In the genomic region with DNA sequence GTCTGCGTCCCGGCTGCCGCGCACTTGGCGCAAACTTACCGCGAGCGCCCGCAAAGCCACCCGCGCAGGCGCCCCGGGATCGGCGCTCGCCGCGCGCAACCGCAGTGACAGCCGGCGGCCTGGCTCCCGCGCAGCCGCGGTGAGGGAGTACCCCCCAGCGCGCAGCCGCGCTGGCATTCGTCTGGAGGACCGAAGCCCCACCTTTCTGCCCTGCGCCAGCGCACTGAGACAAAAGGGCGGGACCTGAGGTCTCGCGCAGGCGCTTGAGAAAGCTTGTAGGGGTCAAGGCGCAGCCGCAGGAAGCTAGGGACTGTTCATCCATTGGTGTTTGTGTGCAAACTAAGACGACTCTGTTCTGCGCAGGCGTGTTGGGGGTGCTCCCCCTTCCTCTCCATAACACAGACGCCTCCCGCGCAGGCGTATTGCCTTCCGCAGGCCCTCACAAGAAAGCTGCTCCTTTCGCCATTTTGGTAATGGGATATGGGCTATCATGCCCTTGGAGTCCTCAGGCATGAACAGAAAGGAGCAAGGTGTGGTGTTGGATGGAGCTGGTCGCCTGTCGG, we compare ENCODE assay signal across 1 cellular context.
TF ChIP-seq lines count a peak whose summit lies in the region.

PHF12 (minus strand) TSS at position 91 of the 563 bp plus-strand sequence. CDS start 558 bp downstream, outside the sequence.

TF ChIP-seq in HepG2, 621 proteins besides CTCF, POLR2A, EP300 and RAD21 (continued from another document):
- TF ChIP-seq ZNF687 (CRISPR knock-in tag; IDR thresholded peaks at IDR 0.05) (peak; percentile 30; the same call in 1 of the 2 replicates), ZNF816 (CRISPR knock-in tag; IDR thresholded peaks at IDR 0.05; ENCODE audit: borderline replicate concordance) (no peak), ARID5B (CRISPR knock-in tag; IDR thresholded peaks at IDR 0.05) (no peak), YY1 (IDR thresholded peaks at IDR 0.05; ENCODE audit: insufficient read depth, insufficient replicate concordance, low read depth, low read length) (peak; percentile 92), MED1 (CRISPR knock-in tag; IDR thresholded peaks at IDR 0.05) (peak; percentile 32), GABPB1 (CRISPR knock-in tag; IDR thresholded peaks at IDR 0.05) (peak; percentile 74; the same call in 1 of the 2 replicates), AGO1 (IDR thresholded peaks at IDR 0.05; ENCODE audit: low read depth, low read length, poor library complexity, severe bottlenecking) (peak; percentile 94), SALL2 (CRISPR knock-in tag; IDR thresholded peaks at IDR 0.05) (0 out of 2 replicates have a peak, but pooled peaks have one; percentile 23), ZNF143 (CRISPR knock-in tag; IDR thresholded peaks at IDR 0.05) (peak; percentile 65), NFYB (CRISPR knock-in tag; IDR thresholded peaks at IDR 0.05) (peak; percentile 62), CSRNP1 (CRISPR knock-in tag; IDR thresholded peaks at IDR 0.05) (peak; percentile 69; the same call in 1 of the 2 replicates), SOX13 (IDR thresholded peaks at IDR 0.05) (no peak), SOX13 (CRISPR knock-in tag; conservative IDR thresholded peaks at IDR 0.05 in 1 of 2, IDR thresholded peaks at IDR 0.05 in 1 of 2) (0 out of 4 replicates have a peak, but pooled peaks of 1 of the 2 experiments have one; percentile 11), ZNF430 (CRISPR knock-in tag; IDR thresholded peaks at IDR 0.05) (0 out of 2 replicates have a peak, but pooled peaks have one; percentile 11), ATF7 (IDR thresholded peaks at IDR 0.05) (no peak), ATF7 (CRISPR knock-in tag; IDR thresholded peaks at IDR 0.05) (no peak), ZNF567 (CRISPR knock-in tag; IDR thresholded peaks at IDR 0.05; ENCODE audit: borderline replicate concordance) (peak; percentile 35; the same call in 1 of the 2 replicates), ZSCAN21 (CRISPR knock-in tag; IDR thresholded peaks at IDR 0.05; ENCODE audit: borderline replicate concordance) (0 out of 2 replicates have a peak, but pooled peaks have one; percentile 52), ZNF547 (CRISPR knock-in tag; IDR thresholded peaks at IDR 0.05) (peak; percentile 76; the same call in 1 of the 2 replicates), UBTF (CRISPR knock-in tag; IDR thresholded peaks at IDR 0.05) (peak; percentile 35), KDM4B (CRISPR knock-in tag; IDR thresholded peaks at IDR 0.05) (no peak)
- TF ChIP-seq, protein P1, sequence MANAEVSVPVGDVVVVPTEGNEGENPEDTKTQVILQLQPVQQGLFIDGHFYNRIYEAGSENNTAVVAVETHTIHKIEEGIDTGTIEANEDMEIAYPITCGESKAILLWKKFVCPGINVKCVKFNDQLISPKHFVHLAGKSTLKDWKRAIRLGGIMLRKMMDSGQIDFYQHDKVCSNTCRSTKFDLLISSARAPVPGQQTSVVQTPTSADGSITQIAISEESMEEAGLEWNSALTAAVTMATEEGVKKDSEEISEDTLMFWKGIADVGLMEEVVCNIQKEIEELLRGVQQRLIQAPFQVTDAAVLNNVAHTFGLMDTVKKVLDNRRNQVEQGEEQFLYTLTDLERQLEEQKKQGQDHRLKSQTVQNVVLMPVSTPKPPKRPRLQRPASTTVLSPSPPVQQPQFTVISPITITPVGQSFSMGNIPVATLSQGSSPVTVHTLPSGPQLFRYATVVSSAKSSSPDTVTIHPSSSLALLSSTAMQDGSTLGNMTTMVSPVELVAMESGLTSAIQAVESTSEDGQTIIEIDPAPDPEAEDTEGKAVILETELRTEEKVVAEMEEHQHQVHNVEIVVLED (CRISPR knock-in tag; IDR thresholded peaks at IDR 0.05; ENCODE audit: borderline replicate concordance): peak; percentile 50
- TF ChIP-seq, protein P2, sequence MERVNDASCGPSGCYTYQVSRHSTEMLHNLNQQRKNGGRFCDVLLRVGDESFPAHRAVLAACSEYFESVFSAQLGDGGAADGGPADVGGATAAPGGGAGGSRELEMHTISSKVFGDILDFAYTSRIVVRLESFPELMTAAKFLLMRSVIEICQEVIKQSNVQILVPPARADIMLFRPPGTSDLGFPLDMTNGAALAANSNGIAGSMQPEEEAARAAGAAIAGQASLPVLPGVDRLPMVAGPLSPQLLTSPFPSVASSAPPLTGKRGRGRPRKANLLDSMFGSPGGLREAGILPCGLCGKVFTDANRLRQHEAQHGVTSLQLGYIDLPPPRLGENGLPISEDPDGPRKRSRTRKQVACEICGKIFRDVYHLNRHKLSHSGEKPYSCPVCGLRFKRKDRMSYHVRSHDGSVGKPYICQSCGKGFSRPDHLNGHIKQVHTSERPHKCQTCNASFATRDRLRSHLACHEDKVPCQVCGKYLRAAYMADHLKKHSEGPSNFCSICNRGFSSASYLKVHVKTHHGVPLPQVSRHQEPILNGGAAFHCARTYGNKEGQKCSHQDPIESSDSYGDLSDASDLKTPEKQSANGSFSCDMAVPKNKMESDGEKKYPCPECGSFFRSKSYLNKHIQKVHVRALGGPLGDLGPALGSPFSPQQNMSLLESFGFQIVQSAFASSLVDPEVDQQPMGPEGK (CRISPR knock-in tag; IDR thresholded peaks at IDR 0.05): peak; percentile 25
- TF ChIP-seq, protein P3, sequence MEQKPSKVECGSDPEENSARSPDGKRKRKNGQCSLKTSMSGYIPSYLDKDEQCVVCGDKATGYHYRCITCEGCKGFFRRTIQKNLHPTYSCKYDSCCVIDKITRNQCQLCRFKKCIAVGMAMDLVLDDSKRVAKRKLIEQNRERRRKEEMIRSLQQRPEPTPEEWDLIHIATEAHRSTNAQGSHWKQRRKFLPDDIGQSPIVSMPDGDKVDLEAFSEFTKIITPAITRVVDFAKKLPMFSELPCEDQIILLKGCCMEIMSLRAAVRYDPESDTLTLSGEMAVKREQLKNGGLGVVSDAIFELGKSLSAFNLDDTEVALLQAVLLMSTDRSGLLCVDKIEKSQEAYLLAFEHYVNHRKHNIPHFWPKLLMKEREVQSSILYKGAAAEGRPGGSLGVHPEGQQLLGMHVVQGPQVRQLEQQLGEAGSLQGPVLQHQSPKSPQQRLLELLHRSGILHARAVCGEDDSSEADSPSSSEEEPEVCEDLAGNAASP (CRISPR knock-in tag; IDR thresholded peaks at IDR 0.05; ENCODE audit: borderline replicate concordance): 0 out of 2 replicates have a peak, but pooled peaks have one; percentile 48
- TF ChIP-seq, protein P4, sequence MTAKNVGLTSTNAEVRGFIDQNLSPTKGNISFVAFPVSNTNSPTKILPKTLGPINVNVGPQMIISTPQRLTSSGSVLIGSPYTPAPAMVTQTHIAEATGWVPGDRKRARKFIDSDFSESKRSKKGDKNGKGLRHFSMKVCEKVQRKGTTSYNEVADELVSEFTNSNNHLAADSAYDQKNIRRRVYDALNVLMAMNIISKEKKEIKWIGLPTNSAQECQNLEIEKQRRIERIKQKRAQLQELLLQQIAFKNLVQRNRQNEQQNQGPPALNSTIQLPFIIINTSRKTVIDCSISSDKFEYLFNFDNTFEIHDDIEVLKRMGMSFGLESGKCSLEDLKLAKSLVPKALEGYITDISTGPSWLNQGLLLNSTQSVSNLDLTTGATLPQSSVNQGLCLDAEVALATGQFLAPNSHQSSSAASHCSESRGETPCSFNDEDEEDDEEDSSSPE (CRISPR knock-in tag; IDR thresholded peaks at IDR 0.05): peak; percentile 76
